8 cellular contexts compared by ENCODE assay signal in the genomic region with DNA sequence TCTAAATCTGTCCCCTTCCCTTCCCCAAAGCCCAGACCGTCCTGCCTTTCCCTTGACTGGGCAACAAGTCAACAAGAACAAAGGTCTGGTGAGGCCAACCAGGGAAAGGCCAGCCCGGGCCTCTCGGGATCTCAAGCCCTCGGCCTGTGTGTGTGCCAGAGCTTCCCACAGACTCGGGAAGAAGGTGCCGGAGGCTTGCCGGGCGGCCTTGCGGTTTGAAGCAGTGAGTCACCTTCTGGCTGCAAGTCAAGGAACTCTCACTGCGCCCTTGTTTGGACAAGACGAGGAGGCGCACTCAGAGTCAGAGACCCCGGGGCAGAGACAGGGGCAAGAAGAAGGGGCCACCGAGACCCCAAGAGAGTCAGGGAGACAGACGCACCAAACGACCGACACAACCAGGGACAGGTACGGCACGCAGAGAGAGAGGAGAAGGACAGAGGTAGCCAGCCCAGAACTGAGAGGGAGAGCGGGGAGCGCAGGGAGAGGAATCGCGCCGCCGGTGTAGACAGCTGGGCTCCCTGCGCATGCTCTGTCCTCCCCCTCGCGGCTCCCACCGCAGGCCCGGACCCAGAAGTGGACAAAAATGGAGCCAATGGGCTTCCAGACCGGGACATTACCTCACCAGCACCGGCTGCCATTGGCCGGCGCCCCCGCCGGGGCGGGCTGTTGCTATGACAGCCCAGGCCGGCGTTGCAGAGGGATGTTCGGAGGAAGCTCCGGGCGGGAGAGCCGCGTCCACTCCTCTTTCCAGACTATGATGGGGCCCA.
DNase-seq lines count a peak whose midpoint lies in the region; ATAC-seq and TF ChIP-seq lines count a peak whose summit lies in the region.

No MANE protein-coding gene starts in this region.

- 0 to 1% methylated on average over 6 to 15 of the region's 44 CpGs for WGBS in gastroesophageal sphincter (ENCODE audit: low coverage in 1 of 2), 2 donors

- H3K27ac ChIP-seq in SK-N-MC (no peak overlapping the region), gastroesophageal sphincter (peak overlapping the region; percentile 85 to 94 (median 90))

- ATAC-seq in gastroesophageal sphincter = peak; percentile 99

- H3K9me3 ChIP-seq in SK-N-MC (ENCODE audit: low read depth, low read length) = no peaks in the 10 kb centered on the region
- no peaks in the 10 kb centered on the region for H3K9me3 ChIP-seq in gastroesophageal sphincter
- H3K9me3 ChIP-seq in neuron (ENCODE audit: low read length) = peaks cover 2% of the 10 kb centered on the region

- TF ChIP-seq CTCF in HFFc6 (IDR thresholded peaks at IDR 0.05) (no peak), gastroesophageal sphincter (IDR thresholded peaks at IDR 0.05) (no peak)

- no peaks in the 10 kb centered on the region for H3K36me3 Mint-ChIP-seq in HFFc6 (ENCODE audit: low read depth)

- peak overlapping the region; percentile 20 for H3K9ac ChIP-seq in SK-N-MC (ENCODE audit: insufficient read length)

- H2AFZ ChIP-seq in neuron (ENCODE audit: low read depth, low read length) = no peak overlapping the region

- H3K27me3 ChIP-seq in gastroesophageal sphincter (no peaks in the 10 kb centered on the region), neuron (ENCODE audit: insufficient read depth, low read length) (no peaks in the 10 kb centered on the region)

- H3K4me3 ChIP-seq in SK-N-MC (peak overlapping the region; percentile 43), gastroesophageal sphincter (peak overlapping the region; percentile 30 to 46), neuron (ENCODE audit: low read length) (peak overlapping the region; percentile 71)

- H3K27me3 Mint-ChIP-seq in HFFc6 (ENCODE audit: insufficient read depth) = peaks cover 22% of the 10 kb centered on the region

- TF ChIP-seq POLR2A in gastroesophageal sphincter (IDR thresholded peaks at IDR 0.05) = peak; percentile 78 to 86

- H3K4me1 Mint-ChIP-seq in HFFc6 (ENCODE audit: low read depth) = peaks cover 39% of the 10 kb centered on the region

- H3K4me3 Mint-ChIP-seq in HFFc6 = peak overlapping the region; percentile 92

- TF ChIP-seq EP300 in gastroesophageal sphincter (IDR thresholded peaks at IDR 0.05) = no peak

- H3K36me3 ChIP-seq in SK-N-MC (ENCODE audit: insufficient read depth, low read length) (no peaks in the 10 kb centered on the region), gastroesophageal sphincter (no peaks in the 10 kb centered on the region), neuron (ENCODE audit: insufficient read depth, low read length) (no peaks in the 10 kb centered on the region)

- H3K27ac Mint-ChIP-seq in HFFc6 = peak overlapping the region; percentile 97

- DNase-seq in ELF-1 (ENCODE audit: low read depth, low spot score) (peak; percentile 98), HFFc6 (peak; percentile 99), NCI-H1048 (lab: John Stamatoyannopoulos, UW) (peak; percentile 83), SK-N-MC (ENCODE audit: low read depth, low spot score) (no peak), superior temporal gyrus (ENCODE audit: extremely low spot score) (peak; percentile 98)
- peak; percentile 44 for DNase-seq in activated naive CD4-positive, alpha-beta T cell treated with anti-CD3 and anti-CD28 coated beads, Interleukin-2, amount 50 U/mL, for 16 hours

- no peaks in the 10 kb centered on the region for H3K9me3 Mint-ChIP-seq in HFFc6

- H3K4me1 ChIP-seq in gastroesophageal sphincter = peaks cover 4 to 58% (median 14%) of the 10 kb centered on the region in 3 donors
- H3K4me1 ChIP-seq in neuron (ENCODE audit: insufficient read depth, low read length) = peaks cover 39% of the 10 kb centered on the region
